ENCODE assay signal across 17 cellular contexts in genomic region chr5:180526265-180526664, GRCh38.
"Had no signal": no experiment of that assay in that cellular context is flagged by ENCODE, and none has a peak within 500 bp of the region (broad histone marks: within the 10 kb centered on the region; RNA-seq: fewer than 3 reads in every experiment).

No MANE protein-coding gene starts in this region.

- H3K4me3 Mint-ChIP-seq: activated CD4-positive, alpha-beta T cell treated with anti-CD3 and anti-CD28 coated beads for 36 hours; stimulated activated effector memory CD8-positive, alpha-beta T cell treated with anti-CD3 and anti-CD28 coated beads, Interleukin-12 subunit alpha, Interleukin-12 subunit beta, amount 100 ng/mL, for 72 hours had no signal

- DNase-seq: activated CD4-positive, alpha-beta T cell treated with anti-CD3 and anti-CD28 coated beads for 36 hours; activated CD4-positive, alpha-beta T cell treated with anti-CD3 and anti-CD28 coated beads, Interleukin-2, amount 50 U/mL, for 48 hours; activated naive CD8-positive, alpha-beta T cell treated with anti-CD3 and anti-CD28 coated beads, Interleukin-2, amount 10 ng/mL, durations not matched to agents 7 days and 5 days; body of pancreas; heart right ventricle; mesenchymal stem cell; mucosa of descending colon; naive B cell; ovary; stimulated activated CD4-positive, alpha-beta T cell treated with anti-CD3 and anti-CD28 coated beads, Interleukin-4, amount 100 ng/mL, for 24 hours; SW 1271 had no signal

- H3K27me3 ChIP-seq: body of pancreas, gastroesophageal sphincter, heart right ventricle, ovary had no signal

- H3K4me3 ChIP-seq: body of pancreas, gastroesophageal sphincter, heart right ventricle, mucosa of descending colon, ovary, smooth muscle cell, thoracic aorta had no signal

- H3K9me3 ChIP-seq: body of pancreas, gastroesophageal sphincter, heart right ventricle, mucosa of descending colon, ovary, thoracic aorta had no signal

- H3K27me3 Mint-ChIP-seq: activated CD4-positive, alpha-beta T cell treated with anti-CD3 and anti-CD28 coated beads for 36 hours; activated naive CD8-positive, alpha-beta T cell treated with anti-CD3 and anti-CD28 coated beads, Interleukin-2, amount 10 ng/mL, durations not matched to agents 7 days and 5 days; naive B cell had no signal

- H3K9me3 Mint-ChIP-seq: activated naive CD8-positive, alpha-beta T cell treated with anti-CD3 and anti-CD28 coated beads, Interleukin-2, amount 10 ng/mL, durations not matched to agents 7 days and 5 days; stimulated activated effector memory CD8-positive, alpha-beta T cell treated with anti-CD3 and anti-CD28 coated beads, Interleukin-12 subunit alpha, Interleukin-12 subunit beta, amount 100 ng/mL, for 72 hours had no signal

- ATAC-seq: activated CD4-positive, alpha-beta T cell treated with anti-CD3 and anti-CD28 coated beads for 36 hours; body of pancreas; esophagus mucosa; gastroesophageal sphincter; heart right ventricle; mucosa of descending colon; sciatic nerve; stimulated activated effector memory CD8-positive, alpha-beta T cell treated with anti-CD3 and anti-CD28 coated beads, Interleukin-12 subunit alpha, Interleukin-12 subunit beta, amount 100 ng/mL, for 72 hours had no signal

- H3K36me3 ChIP-seq: ovary, thoracic aorta had no signal

- H3K27ac ChIP-seq: body of pancreas, gastroesophageal sphincter, heart right ventricle, ovary, thoracic aorta had no signal

- H3K27ac Mint-ChIP-seq: activated CD4-positive, alpha-beta T cell treated with anti-CD3 and anti-CD28 coated beads for 36 hours; activated naive CD8-positive, alpha-beta T cell treated with anti-CD3 and anti-CD28 coated beads, Interleukin-2, amount 10 ng/mL, durations not matched to agents 7 days and 5 days; stimulated activated effector memory CD8-positive, alpha-beta T cell treated with anti-CD3 and anti-CD28 coated beads, Interleukin-12 subunit alpha, Interleukin-12 subunit beta, amount 100 ng/mL, for 72 hours had no signal
